8 cellular contexts compared by ENCODE assay signal in the genomic region with DNA sequence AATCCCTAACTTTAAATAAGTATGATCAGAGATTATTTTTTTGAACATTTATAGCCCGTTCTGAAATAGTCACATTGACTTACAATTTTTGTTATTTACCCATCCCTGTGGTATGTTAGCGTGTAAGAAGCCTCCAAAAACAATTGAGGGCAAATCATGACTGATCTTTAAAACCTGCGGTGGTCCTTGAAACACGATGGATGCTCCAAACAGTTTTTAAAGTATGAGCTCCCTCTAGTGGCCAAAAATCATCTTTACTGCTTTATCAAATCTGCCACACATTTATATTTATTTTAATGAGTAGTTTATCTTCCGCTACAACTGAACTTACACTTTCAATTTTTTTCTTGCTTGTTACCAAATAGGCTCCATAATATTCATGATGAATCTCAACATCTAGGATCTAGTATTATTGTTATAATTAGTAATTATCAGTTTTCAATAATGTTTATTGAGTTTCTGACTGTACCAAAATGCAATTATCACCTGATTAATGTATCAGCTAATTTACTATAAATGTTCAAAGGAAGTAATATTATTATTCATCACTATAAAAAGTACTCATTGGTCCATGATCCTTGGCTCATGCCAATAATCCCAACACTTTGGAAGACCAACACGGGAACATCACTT.
DNase-seq lines count a peak whose midpoint lies in the region; ATAC-seq and TF ChIP-seq lines count a peak whose summit lies in the region.

No MANE protein-coding gene starts in this region.

- ATAC-seq in GM21390 (IDR thresholded peaks at IDR 0.05; ENCODE audit: unreplicated experiment) (peak; percentile 67), RWPE2 (ENCODE audit: low read depth) (no peak), HG03045 (IDR thresholded peaks at IDR 0.05; ENCODE audit: unreplicated experiment) (no peak)

- H3K4me3 ChIP-seq in NB4 (ENCODE audit: low read depth, low read length) (no peak overlapping the region), RWPE2 (ENCODE audit: severe bottlenecking) (no peak overlapping the region), epithelial cell of esophagus (ENCODE audit: low read length) (no peak overlapping the region), neutrophil (ENCODE audit: low read depth in 1 of 2, low read length in 1 of 2) (no peak overlapping the region)

- no peak for TF ChIP-seq POLR2A in NB4 (IDR thresholded peaks at IDR 0.05; ENCODE audit: extremely low read depth, insufficient read length)

- H3K27me3 ChIP-seq in RWPE2 (ENCODE audit: insufficient read depth, poor library complexity, severe bottlenecking) (no peaks in the 10 kb centered on the region), neutrophil (no peaks in the 10 kb centered on the region)

- H3K4me1 ChIP-seq in RWPE2 (ENCODE audit: insufficient read depth, poor library complexity, severe bottlenecking), result no peaks in the 10 kb centered on the region
- peaks cover 9 to 11% of the 10 kb centered on the region in 2 experiments for H3K4me1 ChIP-seq in neutrophil (ENCODE audit: control insufficient read depth in 1 of 2, insufficient read depth in 1 of 2, low read depth in 1 of 2, low read length in 1 of 2)

- H3K27ac ChIP-seq in RWPE2 (ENCODE audit: poor library complexity, severe bottlenecking), result no peak overlapping the region
- no peak overlapping the region for H3K27ac ChIP-seq in neutrophil

- no peaks in the 10 kb centered on the region for H3K36me3 ChIP-seq in RWPE2 (ENCODE audit: low read depth)
- no peaks in the 10 kb centered on the region for H3K36me3 ChIP-seq in neutrophil

- peak; percentile 31 for TF ChIP-seq CTCF in NB4 (IDR thresholded peaks at IDR 0.05; ENCODE audit: low read depth, low read length)
- peak; percentile 88 for TF ChIP-seq CTCF in RWPE2 (IDR thresholded peaks at IDR 0.05; ENCODE audit: poor library complexity, severe bottlenecking)
- peak; percentile 58 for TF ChIP-seq CTCF in epithelial cell of esophagus (IDR thresholded peaks at IDR 0.05; ENCODE audit: insufficient read depth, low read depth, low read length, missing control alignments)
- TF ChIP-seq CTCF in neutrophil (IDR thresholded peaks at IDR 0.05), result peak; percentile 60

- no peaks in the 10 kb centered on the region for H3K9me3 ChIP-seq in RWPE2 (ENCODE audit: severe bottlenecking)
- no peaks in the 10 kb centered on the region for H3K9me3 ChIP-seq in neutrophil

- DNase-seq in DMS 273 (lab: John Stamatoyannopoulos, UW; ENCODE audit: unreplicated experiment), result peak; percentile 89
- DNase-seq in NB4 (ENCODE audit: low read depth), result peak; percentile 68
- DNase-seq in RWPE2 (ENCODE audit: low spot score), result no peak
- peak; percentile 57 for DNase-seq in epithelial cell of esophagus (ENCODE audit: low read depth)
- DNase-seq in activated CD8-positive, alpha-beta memory T cell treated with anti-CD3 and anti-CD28 coated beads for 24 hours, result no peak

Comparison
In these comparisons a context has a peak if more than half of its experiments do, and no peak if none do; other contexts are left out.
1. DNase-seq: peak in DMS 273 (single experiment), NB4 (single experiment) and epithelial cell of esophagus (single experiment); none in RWPE2 (single experiment) and activated CD8-positive, alpha-beta memory T cell treated with anti-CD3 and anti-CD28 coated beads for 24 hours (single experiment).
2. CTCF ChIP-seq: peak in every context shown above with its lines; median percentile 88 in RWPE2; 60 in neutrophil; 58 in epithelial cell of esophagus; 31 in NB4.